Comparison of ENCODE assay signal across 1 cellular context in the genomic region with DNA sequence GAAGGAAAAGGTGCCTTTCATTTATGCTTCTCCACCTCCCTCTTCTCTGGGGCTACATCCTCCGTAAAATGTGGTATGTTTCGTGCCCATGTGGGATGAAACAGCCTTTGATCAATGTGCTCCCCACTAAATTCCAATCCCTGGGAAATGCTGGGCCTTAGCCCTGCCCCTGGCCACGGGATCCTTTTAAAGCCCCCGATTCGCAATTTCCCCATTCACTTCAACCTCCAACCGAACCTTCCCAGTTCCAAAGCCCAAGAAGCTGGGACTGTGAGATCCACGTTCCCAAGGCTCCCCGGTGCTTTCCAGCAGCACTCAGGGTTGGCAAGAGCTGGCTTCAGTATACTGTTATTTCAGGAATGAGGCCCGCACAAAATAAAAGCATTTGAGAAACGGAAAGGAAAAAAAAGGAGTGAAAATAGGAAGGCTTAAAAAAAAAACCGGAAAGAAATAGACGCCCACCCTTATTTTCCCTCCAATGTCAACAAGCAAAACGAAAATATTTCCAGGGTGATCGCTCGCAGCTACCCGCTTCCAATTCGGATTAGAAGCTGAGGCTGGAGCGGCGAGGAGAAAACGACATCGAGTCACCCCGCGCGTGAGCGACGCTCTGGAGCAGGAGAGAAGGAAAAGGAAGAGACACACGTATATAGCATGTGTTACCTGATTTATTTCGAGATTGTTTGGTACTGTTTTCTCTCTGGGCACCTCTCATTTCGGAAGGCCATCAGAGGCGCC.
TF ChIP-seq lines count a peak whose summit lies in the region.

No MANE protein-coding gene starts in this region.

TF ChIP-seq in WTC11, 78 proteins besides CTCF, POLR2A, EP300 and RAD21 (continued from another document):
- TF ChIP-seq, protein P1, sequence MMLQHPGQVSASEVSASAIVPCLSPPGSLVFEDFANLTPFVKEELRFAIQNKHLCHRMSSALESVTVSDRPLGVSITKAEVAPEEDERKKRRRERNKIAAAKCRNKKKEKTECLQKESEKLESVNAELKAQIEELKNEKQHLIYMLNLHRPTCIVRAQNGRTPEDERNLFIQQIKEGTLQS (CRISPR knock-in tag; conservative IDR thresholded peaks at IDR 0.05): no peak
- TF ChIP-seq NR1H2 (CRISPR knock-in tag; IDR thresholded peaks at IDR 0.05): no peak
- TF ChIP-seq, protein P2, sequence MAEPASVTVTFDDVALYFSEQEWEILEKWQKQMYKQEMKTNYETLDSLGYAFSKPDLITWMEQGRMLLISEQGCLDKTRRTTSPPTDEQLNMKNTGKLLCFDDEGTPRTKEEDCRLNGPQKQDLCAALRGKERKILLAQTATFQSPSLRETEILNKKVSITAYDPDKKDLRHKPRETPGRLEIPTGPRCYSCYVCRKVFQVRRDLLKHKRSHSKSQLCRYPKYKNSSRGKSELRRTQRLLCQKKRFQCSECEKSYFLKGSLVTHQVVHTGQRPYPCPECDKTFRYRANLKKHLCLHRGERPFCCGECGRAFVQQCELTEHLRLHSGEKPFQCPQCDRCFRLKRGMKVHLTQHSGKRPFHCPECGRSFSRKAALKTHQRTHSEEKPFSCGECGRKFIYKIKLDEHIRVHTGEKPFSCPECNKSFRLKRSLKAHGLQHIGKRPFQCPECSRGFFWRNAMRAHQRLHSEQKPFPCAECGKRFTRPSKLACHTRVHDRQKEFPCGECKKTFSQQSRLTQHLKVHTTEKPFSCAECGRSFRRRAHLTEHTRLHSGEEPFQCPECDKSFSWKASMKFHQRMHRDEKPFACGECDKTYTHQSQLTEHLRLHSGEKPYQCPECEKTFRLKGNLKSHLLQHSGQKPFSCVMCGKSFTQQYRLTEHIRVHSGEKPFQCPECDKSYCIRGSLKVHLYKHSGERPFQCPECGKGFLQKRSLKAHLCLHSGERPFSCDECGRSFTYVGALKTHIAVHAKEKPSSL (CRISPR knock-in tag; conservative IDR thresholded peaks at IDR 0.05): no peak
- TF ChIP-seq, protein P3, sequence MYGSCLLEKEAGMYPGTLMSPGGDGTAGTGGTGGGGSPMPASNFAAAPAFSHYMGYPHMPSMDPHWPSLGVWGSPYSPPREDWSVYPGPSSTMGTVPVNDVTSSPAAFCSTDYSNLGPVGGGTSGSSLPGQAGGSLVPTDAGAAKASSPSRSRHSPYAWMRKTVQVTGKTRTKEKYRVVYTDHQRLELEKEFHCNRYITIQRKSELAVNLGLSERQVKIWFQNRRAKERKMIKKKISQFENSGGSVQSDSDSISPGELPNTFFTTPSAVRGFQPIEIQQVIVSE (CRISPR knock-in tag; IDR thresholded peaks at IDR 0.05; ENCODE audit: borderline replicate concordance): no peak
- TF ChIP-seq HMGA2 (CRISPR knock-in tag; IDR thresholded peaks at IDR 0.05): no peak
- TF ChIP-seq ZNF263 (CRISPR knock-in tag; IDR thresholded peaks at IDR 0.05; ENCODE audit: low read depth): no peak
- TF ChIP-seq, protein P4, sequence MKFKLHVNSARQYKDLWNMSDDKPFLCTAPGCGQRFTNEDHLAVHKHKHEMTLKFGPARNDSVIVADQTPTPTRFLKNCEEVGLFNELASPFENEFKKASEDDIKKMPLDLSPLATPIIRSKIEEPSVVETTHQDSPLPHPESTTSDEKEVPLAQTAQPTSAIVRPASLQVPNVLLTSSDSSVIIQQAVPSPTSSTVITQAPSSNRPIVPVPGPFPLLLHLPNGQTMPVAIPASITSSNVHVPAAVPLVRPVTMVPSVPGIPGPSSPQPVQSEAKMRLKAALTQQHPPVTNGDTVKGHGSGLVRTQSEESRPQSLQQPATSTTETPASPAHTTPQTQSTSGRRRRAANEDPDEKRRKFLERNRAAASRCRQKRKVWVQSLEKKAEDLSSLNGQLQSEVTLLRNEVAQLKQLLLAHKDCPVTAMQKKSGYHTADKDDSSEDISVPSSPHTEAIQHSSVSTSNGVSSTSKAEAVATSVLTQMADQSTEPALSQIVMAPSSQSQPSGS (CRISPR knock-in tag; IDR thresholded peaks at IDR 0.05; ENCODE audit: borderline replicate concordance, low read depth): no peak
- no peak for TF ChIP-seq MXD4 (CRISPR knock-in tag; IDR thresholded peaks at IDR 0.05; ENCODE audit: borderline replicate concordance)
- TF ChIP-seq ZNF671 (CRISPR knock-in tag; IDR thresholded peaks at IDR 0.05): no peak
